Comparison of ENCODE assay signal across 11 cellular contexts in the genomic region with DNA sequence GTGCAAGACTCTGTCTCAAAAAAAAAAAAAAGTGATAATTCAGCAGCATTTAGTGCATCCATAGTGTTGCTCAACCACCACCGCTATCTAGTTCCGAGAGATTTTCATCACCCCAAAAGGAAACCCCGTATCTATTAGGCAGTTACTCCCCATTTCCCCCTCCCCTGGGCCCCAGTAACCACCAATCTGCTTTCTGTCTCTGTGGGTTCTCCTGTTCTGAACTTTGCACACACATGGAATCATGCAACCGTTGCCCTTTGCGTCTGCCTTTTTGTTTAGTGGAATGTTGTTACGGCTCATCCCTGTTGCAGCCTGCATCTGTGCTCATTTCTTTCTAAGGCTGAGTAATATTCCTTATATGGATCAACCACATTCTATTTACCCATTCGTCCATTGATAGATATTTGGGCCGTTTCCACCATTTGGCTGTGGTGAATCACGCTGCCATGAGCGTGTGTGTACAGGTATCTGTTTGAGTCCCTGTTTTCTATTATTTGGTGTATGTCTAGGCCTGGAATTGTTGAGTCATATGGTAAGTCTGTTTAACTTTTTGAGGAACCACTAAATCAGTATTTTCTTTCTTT. TPM values are rescaled to one million over a fixed set of nuclear protein-coding genes. Genes with fewer than 3 reads are reported as not detected.
A peak's percentile ranks its signal among the peaks of the same experiment; 100 is the strongest.
DNase-seq lines count a peak whose midpoint lies in the region; ATAC-seq, FAIRE-seq and TF ChIP-seq lines count a peak whose summit lies in the region.
"Had no signal": no experiment of that assay in that cellular context is flagged by ENCODE, and none has a peak within 500 bp of the region (broad histone marks: within the 10 kb centered on the region; RNA-seq: fewer than 3 reads in every experiment).

No MANE protein-coding gene starts in this region.

- no peak for TF ChIP-seq POLR2A in K562 (conservative IDR thresholded peaks at IDR 0.05)

- TF ChIP-seq CTCF in K562 (IDR thresholded peaks at IDR 0.05 in 2 of 3, conservative IDR thresholded peaks at IDR 0.05 in 1 of 3; ENCODE audit: insufficient read depth in 2 of 3, low read depth in 1 of 3, low read length in 3 of 3) (no peak), BE2C (IDR thresholded peaks at IDR 0.05; ENCODE audit: low read depth, low read length) (no peak)

- H3K4me2 ChIP-seq in K562 (ENCODE audit: insufficient read depth, low read length): no peak overlapping the region
- H3K4me2 ChIP-seq: BLaER1 had no signal

- peaks cover 8% of the 10 kb centered on the region for H3K4me1 Mint-ChIP-seq in activated naive CD4-positive, alpha-beta T cell treated with anti-CD3 and anti-CD28 coated beads for 36 hours (ENCODE audit: low read depth)
- no peaks in the 10 kb centered on the region for H3K4me1 Mint-ChIP-seq in activated naive CD4-positive, alpha-beta T cell treated with anti-CD3 and anti-CD28 coated beads, Interleukin-2, amount 10 ng/mL, durations not matched to agents 7 days and 5 days
- peaks cover 13 to 23% (median 19%) of the 10 kb centered on the region in 3 donors for H3K4me1 Mint-ChIP-seq in IgD-negative memory B cell
- H3K4me1 Mint-ChIP-seq in stimulated activated naive CD8-positive, alpha-beta T cell treated with anti-CD3 and anti-CD28 coated beads, Interleukin-15, Interleukin-2, amounts not matched to agents 100 ng/mL and 50 ng/mL, for 24 hours (ENCODE audit: low read depth): peaks cover 24% of the 10 kb centered on the region

- POLR2A ChIA-PET in K562 (lab: Yijun Ruan, JAX): interaction anchor here (0.6 kb wide), 1 partner anchor 28 kb away, joined by 3 read pairs; no protein-coding TSS in a partner anchor

- no peaks in the 10 kb centered on the region for H4K20me1 ChIP-seq in K562 (replicated peaks; ENCODE audit: control insufficient read depth, insufficient read depth, low read length)
- H4K20me1 ChIP-seq: BLaER1 had no signal

- H3K4me3 ChIP-seq in K562: no peak overlapping the region
- no peak overlapping the region for H3K4me3 ChIP-seq in BE2C (ENCODE audit: low read depth, low read length)
- H3K4me3 ChIP-seq: BLaER1, body of pancreas had no signal

- TF ChIP-seq RAD21 in K562 (CRISPR knock-in tag; conservative IDR thresholded peaks at IDR 0.05 in 1 of 2, IDR thresholded peaks at IDR 0.05 in 1 of 2): no peak

- no peak for TF ChIP-seq EP300 in K562 (IDR thresholded peaks at IDR 0.05; ENCODE audit: low read length)

- H3K36me3 ChIP-seq in K562 (ENCODE audit: control insufficient read depth, insufficient read depth, low read length) (peaks cover 2% of the 10 kb centered on the region; the same call in 1 of the 3 replicates), BE2C (no peaks in the 10 kb centered on the region)
- H3K36me3 ChIP-seq: BLaER1 had no signal

- no peak overlapping the region for H2AFZ ChIP-seq in K562 (ENCODE audit: low read depth, low read length)

- peaks cover 3% of the 10 kb centered on the region for H3K9me1 ChIP-seq in K562 (ENCODE audit: control insufficient read depth, insufficient read depth, low read length)

- intact Hi-C loops in activated naive CD4-positive, alpha-beta T cell treated with anti-CD3 and anti-CD28 coated beads for 36 hours (cut with micrococcal nuclease): no loop called here
- intact Hi-C loops in K562 (cut with micrococcal nuclease): no loop called here

- in situ Hi-C loops in K562 (cut with MboI): no loop called here

- WGBS in K562 (ENCODE audit: insufficient coverage, low coverage, missing lambda C conversion rate): 40% methylated on average over 10 of the region's 10 CpGs

- ATAC-seq in K562 (no peak), HG02571 (IDR thresholded peaks at IDR 0.05; ENCODE audit: unreplicated experiment) (no peak), HG03442 (IDR thresholded peaks at IDR 0.05; ENCODE audit: unreplicated experiment) (no peak)
- ATAC-seq: body of pancreas had no signal

- no peak overlapping the region for H3K4me3 Mint-ChIP-seq in activated naive CD4-positive, alpha-beta T cell treated with anti-CD3 and anti-CD28 coated beads for 36 hours
- no peak overlapping the region for H3K4me3 Mint-ChIP-seq in activated naive CD4-positive, alpha-beta T cell treated with anti-CD3 and anti-CD28 coated beads, Interleukin-2, amount 10 ng/mL, durations not matched to agents 7 days and 5 days
- peak overlapping the region in 3 of 4 donors; percentile 38 to 82 (median 79) for H3K4me3 Mint-ChIP-seq in IgD-negative memory B cell
- H3K4me3 Mint-ChIP-seq in stimulated activated naive CD8-positive, alpha-beta T cell treated with anti-CD3 and anti-CD28 coated beads, Interleukin-15, Interleukin-2, amounts not matched to agents 100 ng/mL and 50 ng/mL, for 24 hours: peak overlapping the region; percentile 15

- peaks cover 14 to 42% of the 10 kb centered on the region in 2 experiments; a peak in 4 of 5 replicates for H3K4me1 ChIP-seq in K562 (replicated peaks in 1 of 2; ENCODE audit: control insufficient read depth in 2 of 2, insufficient read depth in 2 of 2, low read length in 2 of 2)
- no peaks in the 10 kb centered on the region for H3K4me1 ChIP-seq in BE2C

- CTCF ChIA-PET in activated naive CD4-positive, alpha-beta T cell treated with anti-CD3 and anti-CD28 coated beads for 36 hours (lab: Charles Lee): no interaction called here
- CTCF ChIA-PET in activated naive CD4-positive, alpha-beta T cell treated with anti-CD3 and anti-CD28 coated beads, Interleukin-2, amount 10 ng/mL, durations not matched to agents 7 days and 5 days (lab: Charles Lee): no interaction called here
- CTCF ChIA-PET in K562 (lab: Yijun Ruan, JAX; ENCODE audit: low intra/inter-chr PET ratio): no interaction called here

- H3K79me2 ChIP-seq in K562 (ENCODE audit: control insufficient read depth, insufficient read depth, low read length): no peaks in the 10 kb centered on the region

- DNase-seq in activated naive CD4-positive, alpha-beta T cell treated with anti-CD3 and anti-CD28 coated beads for 36 hours: no peak
- DNase-seq in activated naive CD4-positive, alpha-beta T cell treated with anti-CD3 and anti-CD28 coated beads, Interleukin-2, amount 10 ng/mL, durations not matched to agents 7 days and 5 days: no peak
- DNase-seq in K562 (ENCODE audit: extremely low read depth in 1 of 4, low spot score in 3 of 4) (no peak), BE2C (no peak)
- DNase-seq: body of pancreas, T1000 had no signal

- no peaks in the 10 kb centered on the region for H3K36me3 Mint-ChIP-seq in activated naive CD4-positive, alpha-beta T cell treated with anti-CD3 and anti-CD28 coated beads for 36 hours (ENCODE audit: low read depth)
- H3K36me3 Mint-ChIP-seq in activated naive CD4-positive, alpha-beta T cell treated with anti-CD3 and anti-CD28 coated beads, Interleukin-2, amount 10 ng/mL, durations not matched to agents 7 days and 5 days: no peaks in the 10 kb centered on the region
- no peaks in the 10 kb centered on the region for H3K36me3 Mint-ChIP-seq in IgD-negative memory B cell
- H3K36me3 Mint-ChIP-seq in stimulated activated naive CD8-positive, alpha-beta T cell treated with anti-CD3 and anti-CD28 coated beads, Interleukin-15, Interleukin-2, amounts not matched to agents 100 ng/mL and 50 ng/mL, for 24 hours (ENCODE audit: low read depth): no peaks in the 10 kb centered on the region

- no peaks in the 10 kb centered on the region for H3K9me3 ChIP-seq in K562 (replicated peaks; ENCODE audit: control insufficient read depth, insufficient read depth, low read depth, low read length)
- H3K9me3 ChIP-seq in BE2C: no peaks in the 10 kb centered on the region
- H3K9me3 ChIP-seq: BLaER1, body of pancreas had no signal

- H3K27me3 ChIP-seq in K562 (ENCODE audit: control insufficient read depth in 2 of 2, insufficient read depth in 2 of 2, low read length in 2 of 2): no peaks in the 10 kb centered on the region
- H3K27me3 ChIP-seq in BE2C: no peaks in the 10 kb centered on the region
- H3K27me3 ChIP-seq: BLaER1, body of pancreas had no signal

- no peaks in the 10 kb centered on the region for H3K27me3 Mint-ChIP-seq in activated naive CD4-positive, alpha-beta T cell treated with anti-CD3 and anti-CD28 coated beads for 36 hours (ENCODE audit: low read depth)
- peaks cover 27% of the 10 kb centered on the region for H3K27me3 Mint-ChIP-seq in activated naive CD4-positive, alpha-beta T cell treated with anti-CD3 and anti-CD28 coated beads, Interleukin-2, amount 10 ng/mL, durations not matched to agents 7 days and 5 days
- peaks cover 1% of the 10 kb centered on the region for H3K27me3 Mint-ChIP-seq in IgD-negative memory B cell
- H3K27me3 Mint-ChIP-seq in stimulated activated naive CD8-positive, alpha-beta T cell treated with anti-CD3 and anti-CD28 coated beads, Interleukin-15, Interleukin-2, amounts not matched to agents 100 ng/mL and 50 ng/mL, for 24 hours: no peaks in the 10 kb centered on the region

- peak overlapping the region; percentile 3; the same call in 1 of the 3 replicates for H3K27ac ChIP-seq in K562 (ENCODE audit: extremely low read depth, low read depth, low read length)
- H3K27ac ChIP-seq: BLaER1, body of pancreas had no signal

- no peaks in the 10 kb centered on the region for H3K9me3 Mint-ChIP-seq in activated naive CD4-positive, alpha-beta T cell treated with anti-CD3 and anti-CD28 coated beads for 36 hours
- no peaks in the 10 kb centered on the region for H3K9me3 Mint-ChIP-seq in activated naive CD4-positive, alpha-beta T cell treated with anti-CD3 and anti-CD28 coated beads, Interleukin-2, amount 10 ng/mL, durations not matched to agents 7 days and 5 days
- no peaks in the 10 kb centered on the region for H3K9me3 Mint-ChIP-seq in IgD-negative memory B cell
- no peaks in the 10 kb centered on the region for H3K9me3 Mint-ChIP-seq in stimulated activated naive CD8-positive, alpha-beta T cell treated with anti-CD3 and anti-CD28 coated beads, Interleukin-15, Interleukin-2, amounts not matched to agents 100 ng/mL and 50 ng/mL, for 24 hours

- no TSS peak for BruUV-seq in K562 (replicated peaks; lab: Mats Ljungman, UMichigan)

- no peak overlapping the region; a peak in 1 of 4 replicates for H3K9ac ChIP-seq in K562 (ENCODE audit: insufficient read depth in 1 of 2, low read depth in 2 of 2, low read length in 2 of 2)
- H3K9ac ChIP-seq: BLaER1 had no signal

- H3K27ac Mint-ChIP-seq in activated naive CD4-positive, alpha-beta T cell treated with anti-CD3 and anti-CD28 coated beads for 36 hours: peak overlapping the region; percentile 31
- H3K27ac Mint-ChIP-seq in activated naive CD4-positive, alpha-beta T cell treated with anti-CD3 and anti-CD28 coated beads, Interleukin-2, amount 10 ng/mL, durations not matched to agents 7 days and 5 days: no peak overlapping the region
- H3K27ac Mint-ChIP-seq in IgD-negative memory B cell: peak overlapping the region; percentile 63 to 82 (median 72)
- peak overlapping the region; percentile 75 for H3K27ac Mint-ChIP-seq in stimulated activated naive CD8-positive, alpha-beta T cell treated with anti-CD3 and anti-CD28 coated beads, Interleukin-15, Interleukin-2, amounts not matched to agents 100 ng/mL and 50 ng/mL, for 24 hours

- FAIRE-seq in K562 (lab: Jason Lieb, UNC): peak; percentile 46

RNA-seq across cellular contexts. Expression of a gene that starts 8.7 kb away (rescaled TPM):
- 100 to 1,000 TPM in 1 of 2 experiments, 10 to 100 TPM in 1; 96.3 to 103 TPM for total RNA-seq in activated naive CD4-positive, alpha-beta T cell treated with anti-CD3 and anti-CD28 coated beads for 36 hours
- polyA plus RNA-seq in IgD-negative memory B cell (633 TPM), K562 (2011; rRNA removed) (159 and 208 TPM in 2 replicates), K562 (2014; fragmentation: Illumina TruSeq; extraction: Trizol) (167 and 172 TPM in 2 replicates), K562 (2014; fragmentation: Nextera tagmentation; extraction: Ambion mirVana) (1 to 10 TPM; 1.4 to 7.6 TPM), K562 (2014; rRNA removed) (140 and 156 TPM in 2 replicates)
- total RNA-seq in K562 (2011; cell fraction: chromatin; rRNA removed; ENCODE audit: low replicate concordance): 68.6 and 254 TPM in 2 replicates
- total RNA-seq in K562 (2011; cell fraction: nucleolus; rRNA removed): 327 and 339 TPM in 2 replicates
- 222 and 253 TPM in 2 replicates for total RNA-seq in K562 (2011; cell fraction: nucleoplasm; rRNA removed)
- total RNA-seq in K562 (2014; rRNA removed) (87.8 and 120 TPM in 2 replicates), K562 (2014; rRNA removed; fragmentation: Illumina TruSeq; extraction: Trizol) (29.7 and 44.9 TPM in 2 replicates), K562 (2015; rRNA removed; fragmentation: Illumina TruSeq; extraction: Trizol) (68.0 and 68.2 TPM in 2 replicates), K562 (2021) (173 and 185 TPM in 2 replicates)
- 393 and 921 TPM in 2 replicates for polyA plus RNA-seq in K562 (2011; cell fraction: cytosol; rRNA removed)
- polyA plus RNA-seq in K562 (2011; cell fraction: nucleus; rRNA removed): 163 and 222 TPM in 2 replicates
- 104 and 149 TPM in 2 replicates for polyA plus RNA-seq in K562 (2012)
- polyA minus RNA-seq in K562 (2011; rRNA and poly(A)+ RNA removed): 64.8 and 150 TPM in 2 replicates
- polyA minus RNA-seq in K562 (2011; cell fraction: cytosol; rRNA and poly(A)+ RNA removed): 129 and 147 TPM in 2 replicates
- 33.9 and 38.4 TPM in 2 replicates for polyA minus RNA-seq in K562 (2011; cell fraction: nucleus; rRNA and poly(A)+ RNA removed)
- polyA plus RNA-seq in BE2C (2012; ENCODE audit: insufficient read depth, insufficient read length, low read depth): 76.9 TPM

RNA-seq across cellular contexts. Expression of a gene that starts 13.5 kb away (rescaled TPM):
- total RNA-seq in activated naive CD4-positive, alpha-beta T cell treated with anti-CD3 and anti-CD28 coated beads for 36 hours: not detected
- not detected for polyA plus RNA-seq in IgD-negative memory B cell
- 66.4 and 86.5 TPM in 2 replicates for total RNA-seq in K562 (2011; cell fraction: chromatin; rRNA removed; ENCODE audit: low replicate concordance)
- total RNA-seq in K562 (2011; cell fraction: nucleolus; rRNA removed): 51.9 and 66.7 TPM in 2 replicates
- 36.2 and 47.7 TPM in 2 replicates for total RNA-seq in K562 (2011; cell fraction: nucleoplasm; rRNA removed)
- total RNA-seq in K562 (2014; rRNA removed): 16.8 and 17.3 TPM in 2 replicates
- total RNA-seq in K562 (2014; rRNA removed; fragmentation: Illumina TruSeq; extraction: Trizol): 7.1 and 7.5 TPM in 2 replicates
- total RNA-seq in K562 (2015; rRNA removed; fragmentation: Illumina TruSeq; extraction: Trizol): 4.0 and 5.8 TPM in 2 replicates
- total RNA-seq in K562 (2021): 16.4 and 18.9 TPM in 2 replicates
- 15.9 and 16.2 TPM in 2 replicates for polyA plus RNA-seq in K562 (2011; rRNA removed)
- 11.8 and 31.5 TPM in 2 replicates for polyA plus RNA-seq in K562 (2011; cell fraction: cytosol; rRNA removed)
- polyA plus RNA-seq in K562 (2011; cell fraction: nucleus; rRNA removed): 30.9 and 68.9 TPM in 2 replicates
- polyA plus RNA-seq in K562 (2012): 4.7 and 6.4 TPM in 2 replicates
- 14.3 and 20.0 TPM in 2 replicates for polyA plus RNA-seq in K562 (2014; fragmentation: Illumina TruSeq; extraction: Trizol)
- 1 to 10 TPM; 4.1 to 7.7 TPM for polyA plus RNA-seq in K562 (2014; fragmentation: Nextera tagmentation; extraction: Ambion mirVana)
- 16.4 and 19.9 TPM in 2 replicates for polyA plus RNA-seq in K562 (2014; rRNA removed)
- 2.7 and 10.0 TPM in 2 replicates for polyA minus RNA-seq in K562 (2011; rRNA and poly(A)+ RNA removed)
- polyA minus RNA-seq in K562 (2011; cell fraction: cytosol; rRNA and poly(A)+ RNA removed): 6.5 and 11.1 TPM in 2 replicates
- polyA minus RNA-seq in K562 (2011; cell fraction: nucleus; rRNA and poly(A)+ RNA removed): 5.6 and 11.8 TPM in 2 replicates
- not detected for polyA plus RNA-seq in BE2C (2012; ENCODE audit: insufficient read depth, insufficient read length, low read depth)
- total RNA-seq: body of pancreas had no signal

RNA-seq across cellular contexts. Expression of a gene that starts 27.2 kb away (rescaled TPM):
- 100 to 1,000 TPM; 165 to 173 TPM for total RNA-seq in activated naive CD4-positive, alpha-beta T cell treated with anti-CD3 and anti-CD28 coated beads for 36 hours
- polyA plus RNA-seq in IgD-negative memory B cell (7.0 TPM), K562 (2011; rRNA removed) (123 and 130 TPM in 2 replicates), K562 (2014; fragmentation: Illumina TruSeq; extraction: Trizol) (103 and 216 TPM in 2 replicates), K562 (2014; fragmentation: Nextera tagmentation; extraction: Ambion mirVana) (10 to 100 TPM in 1 of 2 experiments, 1 to 10 TPM in 1; 8.4 to 29.9 TPM), K562 (2014; rRNA removed) (192 and 280 TPM in 2 replicates)
- 24.3 and 89.6 TPM in 2 replicates for total RNA-seq in K562 (2011; cell fraction: chromatin; rRNA removed; ENCODE audit: low replicate concordance)
- 88.4 and 100 TPM in 2 replicates for total RNA-seq in K562 (2011; cell fraction: nucleolus; rRNA removed)
- total RNA-seq in K562 (2011; cell fraction: nucleoplasm; rRNA removed): 53.4 and 62.0 TPM in 2 replicates
- total RNA-seq in K562 (2014; rRNA removed) (195 and 231 TPM in 2 replicates), K562 (2014; rRNA removed; fragmentation: Illumina TruSeq; extraction: Trizol) (45.0 and 59.5 TPM in 2 replicates), K562 (2015; rRNA removed; fragmentation: Illumina TruSeq; extraction: Trizol) (97.7 and 98.0 TPM in 2 replicates), K562 (2021) (198 TPM in 2 replicates)
- polyA plus RNA-seq in K562 (2011; cell fraction: cytosol; rRNA removed): 232 and 546 TPM in 2 replicates
- polyA plus RNA-seq in K562 (2011; cell fraction: nucleus; rRNA removed): 82.4 and 119 TPM in 2 replicates
- 204 and 231 TPM in 2 replicates for polyA plus RNA-seq in K562 (2012)
- polyA minus RNA-seq in K562 (2011; rRNA and poly(A)+ RNA removed): 86.2 and 149 TPM in 2 replicates
- polyA minus RNA-seq in K562 (2011; cell fraction: cytosol; rRNA and poly(A)+ RNA removed): 121 and 135 TPM in 2 replicates
- 32.2 and 35.5 TPM in 2 replicates for polyA minus RNA-seq in K562 (2011; cell fraction: nucleus; rRNA and poly(A)+ RNA removed)
- polyA plus RNA-seq in BE2C (2012; ENCODE audit: insufficient read depth, insufficient read length, low read depth): 22.1 TPM

RNA-seq across cellular contexts. Expression of a gene that starts 27.5 kb away (rescaled TPM):
- 10 to 100 TPM; 13.6 to 13.7 TPM for total RNA-seq in activated naive CD4-positive, alpha-beta T cell treated with anti-CD3 and anti-CD28 coated beads for 36 hours
- polyA plus RNA-seq in IgD-negative memory B cell: 21.3 TPM
- total RNA-seq in K562 (2011; cell fraction: chromatin; rRNA removed; ENCODE audit: low replicate concordance): 125 and 253 TPM in 2 replicates
- 134 and 153 TPM in 2 replicates for total RNA-seq in K562 (2011; cell fraction: nucleolus; rRNA removed)
- 139 and 167 TPM in 2 replicates for total RNA-seq in K562 (2011; cell fraction: nucleoplasm; rRNA removed)
- 68.1 and 101 TPM in 2 replicates for total RNA-seq in K562 (2014; rRNA removed)
- total RNA-seq in K562 (2014; rRNA removed; fragmentation: Illumina TruSeq; extraction: Trizol): 63.4 and 70.4 TPM in 2 replicates
- 61.8 and 62.1 TPM in 2 replicates for total RNA-seq in K562 (2015; rRNA removed; fragmentation: Illumina TruSeq; extraction: Trizol)
- total RNA-seq in K562 (2021): 67.3 and 74.0 TPM in 2 replicates
- 73.8 and 74.4 TPM in 2 replicates for polyA plus RNA-seq in K562 (2011; rRNA removed)
- 85.6 and 94.0 TPM in 2 replicates for polyA plus RNA-seq in K562 (2011; cell fraction: cytosol; rRNA removed)
- polyA plus RNA-seq in K562 (2011; cell fraction: nucleus; rRNA removed): 83.1 and 130 TPM in 2 replicates
- polyA plus RNA-seq in K562 (2012): 61.5 and 73.9 TPM in 2 replicates
- 119 and 133 TPM in 2 replicates for polyA plus RNA-seq in K562 (2014; fragmentation: Illumina TruSeq; extraction: Trizol)
- 100 to 1,000 TPM in 1 of 2 experiments, 10 to 100 TPM in 1; 80.3 to 188 TPM for polyA plus RNA-seq in K562 (2014; fragmentation: Nextera tagmentation; extraction: Ambion mirVana)
- polyA plus RNA-seq in K562 (2014; rRNA removed): 95.7 and 110 TPM in 2 replicates
- polyA minus RNA-seq in K562 (2011; rRNA and poly(A)+ RNA removed): 81.4 and 85.1 TPM in 2 replicates
- polyA minus RNA-seq in K562 (2011; cell fraction: cytosol; rRNA and poly(A)+ RNA removed): 32.2 and 35.0 TPM in 2 replicates
- polyA minus RNA-seq in K562 (2011; cell fraction: nucleus; rRNA and poly(A)+ RNA removed): 27.0 and 36.4 TPM in 2 replicates
- 36.4 TPM for polyA plus RNA-seq in BE2C (2012; ENCODE audit: insufficient read depth, insufficient read length, low read depth)

RNA-seq across cellular contexts. Expression of a gene that starts 29.1 kb away (rescaled TPM):
- 100 to 1,000 TPM; 105 to 110 TPM for total RNA-seq in activated naive CD4-positive, alpha-beta T cell treated with anti-CD3 and anti-CD28 coated beads for 36 hours
- 97.5 TPM for polyA plus RNA-seq in IgD-negative memory B cell
- total RNA-seq in K562 (2011; cell fraction: chromatin; rRNA removed; ENCODE audit: low replicate concordance): 23.0 and 64.6 TPM in 2 replicates
- 33.3 and 43.0 TPM in 2 replicates for total RNA-seq in K562 (2011; cell fraction: nucleolus; rRNA removed)
- 24.9 and 26.8 TPM in 2 replicates for total RNA-seq in K562 (2011; cell fraction: nucleoplasm; rRNA removed)
- total RNA-seq in K562 (2014; rRNA removed): 4.8 TPM in 2 replicates
- total RNA-seq in K562 (2014; rRNA removed; fragmentation: Illumina TruSeq; extraction: Trizol): 1.0 and 1.3 TPM in 2 replicates
- total RNA-seq in K562 (2015; rRNA removed; fragmentation: Illumina TruSeq; extraction: Trizol): 1.3 TPM in 2 replicates
- 8.3 and 10.3 TPM in 2 replicates for total RNA-seq in K562 (2021)
- polyA plus RNA-seq in K562 (2011; rRNA removed): 3.5 and 6.1 TPM in 2 replicates
- 1.9 and 10.1 TPM in 2 replicates for polyA plus RNA-seq in K562 (2011; cell fraction: cytosol; rRNA removed)
- polyA plus RNA-seq in K562 (2011; cell fraction: nucleus; rRNA removed): 15.8 and 47.9 TPM in 2 replicates
- polyA plus RNA-seq in K562 (2012): 7.4 and 8.2 TPM in 2 replicates
- polyA plus RNA-seq in K562 (2014; fragmentation: Illumina TruSeq; extraction: Trizol): 2.8 and 5.7 TPM in 2 replicates
- under 1 TPM; 0.13 to 0.21 TPM for polyA plus RNA-seq in K562 (2014; fragmentation: Nextera tagmentation; extraction: Ambion mirVana)
- 4.1 and 10.9 TPM in 2 replicates for polyA plus RNA-seq in K562 (2014; rRNA removed)
- polyA minus RNA-seq in K562 (2011; rRNA and poly(A)+ RNA removed): 2.4 and 2.5 TPM in 2 replicates
- 2.2 and 4.6 TPM in 2 replicates for polyA minus RNA-seq in K562 (2011; cell fraction: cytosol; rRNA and poly(A)+ RNA removed)
- 9.6 and 12.8 TPM in 2 replicates for polyA minus RNA-seq in K562 (2011; cell fraction: nucleus; rRNA and poly(A)+ RNA removed)
- 2.8 TPM for polyA plus RNA-seq in BE2C (2012; ENCODE audit: insufficient read depth, insufficient read length, low read depth)

Comparison
In these comparisons a context has a peak if more than half of its experiments do, and no peak if none do; other contexts are left out.
1. H3K4me3 Mint-ChIP-seq: peak in IgD-negative memory B cell (3 of 4) and stimulated activated naive CD8-positive, alpha-beta T cell treated with anti-CD3 and anti-CD28 coated beads, Interleukin-15, Interleukin-2, amounts not matched to agents 100 ng/mL and 50 ng/mL, for 24 hours (single experiment); none in activated naive CD4-positive, alpha-beta T cell treated with anti-CD3 and anti-CD28 coated beads for 36 hours (single experiment) and activated naive CD4-positive, alpha-beta T cell treated with anti-CD3 and anti-CD28 coated beads, Interleukin-2, amount 10 ng/mL, durations not matched to agents 7 days and 5 days (single experiment).
2. RNA of a gene that starts 13.5 kb away (total RNA-seq): 4.0 to 86.5 TPM in K562; not detected in activated naive CD4-positive, alpha-beta T cell treated with anti-CD3 and anti-CD28 coated beads for 36 hours; every median in the first group is over 4 times any median in the second.